Comparison of ENCODE assay signal across 1 cellular context in the genomic region with DNA sequence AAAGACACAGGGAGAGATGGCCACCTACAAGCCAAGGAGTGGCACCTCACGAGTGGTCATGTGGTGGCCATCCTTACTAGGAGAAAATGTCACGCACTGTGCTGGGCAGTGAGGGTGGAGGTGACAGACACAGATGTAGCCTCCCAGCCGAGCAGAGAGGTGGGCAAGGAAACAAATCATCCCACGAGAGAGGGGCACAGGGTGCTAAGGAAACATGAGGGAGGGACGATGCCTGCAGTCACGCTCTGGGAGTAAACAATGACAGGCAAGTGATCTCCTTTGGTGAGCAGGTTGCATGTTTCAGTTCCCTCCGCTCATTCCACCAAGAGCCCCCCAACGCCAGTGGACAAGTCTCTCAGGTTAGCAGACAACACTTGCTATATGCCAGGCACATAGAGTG.
TF ChIP-seq lines count a peak whose summit lies in the region.

No MANE protein-coding gene starts in this region.

TF ChIP-seq in A549, 52 proteins besides CTCF, POLR2A, EP300 and RAD21:
- TF ChIP-seq KDM1A (IDR thresholded peaks at IDR 0.05; ENCODE audit: low read depth) (no peak), ZNF302 (CRISPR knock-in tag; IDR thresholded peaks at IDR 0.05) (no peak), MAZ (IDR thresholded peaks at IDR 0.05; ENCODE audit: borderline replicate concordance, low read depth, low read length) (no peak), RARB (CRISPR knock-in tag; IDR thresholded peaks at IDR 0.05) (no peak), CBX8 (IDR thresholded peaks at IDR 0.05) (no peak), CHD4 (IDR thresholded peaks at IDR 0.05; ENCODE audit: borderline replicate concordance) (no peak), NFE2L2 (conservative IDR thresholded peaks at IDR 0.05; ENCODE audit: low read length) (no peak), RCOR1 (IDR thresholded peaks at IDR 0.05; ENCODE audit: low read depth, low read length) (no peak)
- TF ChIP-seq, protein P1, sequence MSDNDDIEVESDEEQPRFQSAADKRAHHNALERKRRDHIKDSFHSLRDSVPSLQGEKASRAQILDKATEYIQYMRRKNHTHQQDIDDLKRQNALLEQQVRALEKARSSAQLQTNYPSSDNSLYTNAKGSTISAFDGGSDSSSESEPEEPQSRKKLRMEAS (IDR thresholded peaks at IDR 0.05) = no peak
